ENCODE assay signal across 2 cellular contexts in genomic region chr12:124741211-124741610, GRCh38.
TF ChIP-seq lines count a peak whose summit lies in the region.

No MANE protein-coding gene starts in this region.

TF ChIP-seq in IMR-90, 13 proteins besides CTCF, POLR2A, EP300 and RAD21:
- TF ChIP-seq NFE2L2 (IDR thresholded peaks at IDR 0.05; ENCODE audit: low read depth, low read length) (no peak), CHD1 (IDR thresholded peaks at IDR 0.05; ENCODE audit: low read depth, low read length) (no peak), MAFK (IDR thresholded peaks at IDR 0.05; ENCODE audit: low read depth, low read length) (no peak), BHLHE40 (IDR thresholded peaks at IDR 0.05; ENCODE audit: low read depth, low read length) (no peak), MAZ (IDR thresholded peaks at IDR 0.05; ENCODE audit: borderline replicate concordance, low read depth, low read length) (no peak), RCOR1 (IDR thresholded peaks at IDR 0.05; ENCODE audit: insufficient replicate concordance, low read length) (no peak), MXI1 (IDR thresholded peaks at IDR 0.05; ENCODE audit: borderline replicate concordance, low read depth, low read length) (no peak), FOS (IDR thresholded peaks at IDR 0.05; ENCODE audit: low read depth, low read length) (no peak), RFX5 (IDR thresholded peaks at IDR 0.05; ENCODE audit: low read depth, low read length) (no peak), ELK1 (IDR thresholded peaks at IDR 0.05; ENCODE audit: borderline replicate concordance, low read depth, low read length) (no peak), CEBPB (IDR thresholded peaks at IDR 0.05; ENCODE audit: low read depth, low read length) (no peak), USF2 (IDR thresholded peaks at IDR 0.05; ENCODE audit: low read depth, low read length) (no peak), SMC3 (IDR thresholded peaks at IDR 0.05; ENCODE audit: low read depth, low read length) (no peak)

TF ChIP-seq in K562, 482 proteins besides CTCF, POLR2A, EP300 and RAD21:
- no peak for TF ChIP-seq BRD9 (IDR thresholded peaks at IDR 0.05; ENCODE audit: low read depth, partially characterized antibody)
- TF ChIP-seq ZNF445 (CRISPR knock-in tag; IDR thresholded peaks at IDR 0.05; ENCODE audit: low read depth) = no peak
- TF ChIP-seq FOXO4 (CRISPR knock-in tag; IDR thresholded peaks at IDR 0.05) = no peak
- TF ChIP-seq FOXA3 (CRISPR knock-in tag; conservative IDR thresholded peaks at IDR 0.05 in 1 of 2, IDR thresholded peaks at IDR 0.05 in 1 of 2) = no peak
- TF ChIP-seq ZBTB12 (CRISPR knock-in tag; IDR thresholded peaks at IDR 0.05) = no peak
- TF ChIP-seq KDM1A (IDR thresholded peaks at IDR 0.05) = peak; percentile 21 to 45; a peak in 2 of 4 replicates
- TF ChIP-seq RBM22 (IDR thresholded peaks at IDR 0.05; ENCODE audit: low read depth, low read length, poor library complexity, severe bottlenecking) = no peak
- no peak for TF ChIP-seq CREM (IDR thresholded peaks at IDR 0.05; ENCODE audit: low read depth)
- 0 out of 2 replicates have a peak, but pooled peaks have one; percentile 27 for TF ChIP-seq ADNP (tag; IDR thresholded peaks at IDR 0.05)
- no peak for TF ChIP-seq ZNF77 (CRISPR knock-in tag; IDR thresholded peaks at IDR 0.05)
- TF ChIP-seq ZNF512 (tag; IDR thresholded peaks at IDR 0.05) = no peak
- peak; percentile 43 for TF ChIP-seq RBM25 (IDR thresholded peaks at IDR 0.05; ENCODE audit: low read depth, low read length, severe bottlenecking)
- TF ChIP-seq RCOR1 (IDR thresholded peaks at IDR 0.05; ENCODE audit: borderline replicate concordance in 1 of 2, low read depth in 2 of 2, low read length in 2 of 2) = 0 out of 4 replicates have a peak, but pooled peaks of 1 of the 2 experiments have one; percentile 2
- no peak for TF ChIP-seq ZNF830 (CRISPR knock-in tag; IDR thresholded peaks at IDR 0.05)
- TF ChIP-seq HMG20B (CRISPR knock-in tag; IDR thresholded peaks at IDR 0.05) = no peak
- TF ChIP-seq ZNF232 (CRISPR knock-in tag; IDR thresholded peaks at IDR 0.05) = no peak
- TF ChIP-seq HIVEP1 (CRISPR knock-in tag; IDR thresholded peaks at IDR 0.05) = no peak
- TF ChIP-seq MYC (IDR thresholded peaks at IDR 0.05; ENCODE audit: low read depth, low read length) = 0 out of 2 replicates have a peak, but pooled peaks have one; percentile 15
- no peak for TF ChIP-seq MYC (CRISPR knock-in tag; IDR thresholded peaks at IDR 0.05; ENCODE audit: borderline replicate concordance, low read depth)
- TF ChIP-seq BCOR (IDR thresholded peaks at IDR 0.05) = peak; percentile 70
